8 cellular contexts compared by ENCODE assay signal in the genomic region with DNA sequence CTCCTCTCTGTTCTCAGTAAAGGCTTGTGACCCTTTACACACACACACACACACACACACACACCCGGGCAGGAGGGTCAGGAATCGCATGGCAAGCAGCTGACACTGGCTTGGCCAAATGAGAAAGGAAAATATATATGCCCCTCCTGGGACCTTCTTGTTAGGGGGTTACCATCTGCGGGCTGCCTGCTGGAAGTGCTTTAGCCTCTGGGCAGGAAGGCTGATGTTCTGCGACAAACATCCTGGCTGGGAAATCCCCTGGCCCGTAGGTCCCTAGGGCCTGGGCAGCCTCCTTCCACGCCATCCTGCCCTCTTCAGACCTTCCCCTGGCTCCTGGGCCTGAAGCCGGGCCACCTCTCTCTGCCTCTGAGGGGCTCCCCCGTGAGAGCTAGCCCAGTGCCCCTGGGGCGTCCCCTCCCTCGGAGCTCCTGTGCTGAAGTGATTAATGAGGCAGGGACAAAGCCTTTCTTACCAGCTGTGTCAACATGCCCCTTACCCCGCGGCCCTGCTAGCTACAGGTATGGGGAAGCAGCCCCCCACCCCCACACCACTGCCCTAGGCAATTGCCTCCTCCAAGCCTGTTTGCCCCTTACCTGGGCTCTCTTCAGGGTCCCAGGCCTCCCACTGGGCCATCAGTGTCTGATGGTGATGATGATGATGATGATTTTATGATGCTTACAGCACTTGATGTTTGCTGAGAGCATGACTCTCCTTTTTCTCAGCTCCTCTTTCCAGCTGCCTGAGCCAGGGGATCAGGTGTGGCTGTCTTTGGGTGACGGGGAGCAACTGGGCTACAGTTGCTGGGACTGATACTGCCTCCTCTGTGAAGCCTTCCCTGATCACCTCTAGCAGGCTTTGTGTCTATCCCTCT. TPM values are rescaled to one million over a fixed set of nuclear protein-coding genes. Genes with fewer than 3 reads are reported as not detected.
DNase-seq lines count a peak whose midpoint lies in the region; ATAC-seq, FAIRE-seq and TF ChIP-seq lines count a peak whose summit lies in the region.

No MANE protein-coding gene starts in this region.

- H3K4me2 ChIP-seq in neural progenitor cell: peak overlapping the region; percentile 62

- H3K27me3 Mint-ChIP-seq in neural progenitor cell (ENCODE audit: insufficient read depth, low read depth): peaks cover 16% of the 10 kb centered on the region

- DNase-seq in SJSA1 (ENCODE audit: low read depth in 1 of 2, low spot score in 2 of 2): peak; percentile 90 to 92
- DNase-seq in choroid plexus epithelial cell (ENCODE audit: low read depth): peak; percentile 43
- peak; percentile 51 for DNase-seq in neural progenitor cell (ENCODE audit: low spot score)
- DNase-seq in testis: no peak
- DNase-seq in ascending aorta (ENCODE audit: low spot score in 2 of 2): no peak

- no peaks in the 10 kb centered on the region for H3K36me3 Mint-ChIP-seq in neural progenitor cell

- ATAC-seq in HG02678 (IDR thresholded peaks at IDR 0.05; ENCODE audit: unreplicated experiment): peak; percentile 62
- ATAC-seq in HG02973 (IDR thresholded peaks at IDR 0.05; ENCODE audit: unreplicated experiment): no peak

- H3K4me3 Mint-ChIP-seq in neural progenitor cell: peak overlapping the region; percentile 65

- peak; percentile 45 for FAIRE-seq in G401.6 (lab: Jason Lieb, UNC)

- H3K9me3 ChIP-seq in SJSA1 (replicated peaks) (no peaks in the 10 kb centered on the region), neural progenitor cell (ENCODE audit: low read depth) (no peaks in the 10 kb centered on the region), testis (no peaks in the 10 kb centered on the region), ascending aorta (no peaks in the 10 kb centered on the region)

- H3K27ac ChIP-seq in SJSA1: peak overlapping the region; percentile 93
- no peak overlapping the region for H3K27ac ChIP-seq in neural progenitor cell
- no peak overlapping the region for H3K27ac ChIP-seq in testis
- peak overlapping the region in 1 of 2 donors; percentile 52 for H3K27ac ChIP-seq in ascending aorta

- intact Hi-C loops in testis (cut with DNase I; ENCODE audit: low total_unique reads): loop anchor here (5.0 kb wide), 1 partner anchor 93 kb away; no protein-coding TSS in a partner anchor
- intact Hi-C loops in ascending aorta (cut with DNase I): loop anchor here (5.0 kb wide), 1 partner anchor 178 kb away; a partner anchor contains a TSS

- H3K27ac Mint-ChIP-seq in neural progenitor cell: peak overlapping the region; percentile 47

- H3K27me3 ChIP-seq in SJSA1 (replicated peaks): no peaks in the 10 kb centered on the region
- H3K27me3 ChIP-seq in neural progenitor cell: no peaks in the 10 kb centered on the region
- no peaks in the 10 kb centered on the region for H3K27me3 ChIP-seq in testis
- no peaks in the 10 kb centered on the region for H3K27me3 ChIP-seq in ascending aorta

- TF ChIP-seq POLR2A in testis (IDR thresholded peaks at IDR 0.05): no peak

- no peaks in the 10 kb centered on the region for H3K9me3 Mint-ChIP-seq in neural progenitor cell

- H4K20me1 ChIP-seq in neural progenitor cell (ENCODE audit: low read depth): no peaks in the 10 kb centered on the region

- no peaks in the 10 kb centered on the region for H3K79me2 ChIP-seq in neural progenitor cell (ENCODE audit: low read depth)

- TF ChIP-seq CTCF in choroid plexus epithelial cell (conservative IDR thresholded peaks at IDR 0.05; ENCODE audit: low read depth, low read length) (no peak), neural progenitor cell (IDR thresholded peaks at IDR 0.05) (no peak), testis (IDR thresholded peaks at IDR 0.05) (no peak), ascending aorta (IDR thresholded peaks at IDR 0.05) (no peak)

- H3F3A ChIP-seq in neural progenitor cell (ENCODE audit: low read depth): peaks cover 17% of the 10 kb centered on the region

- H3K36me3 ChIP-seq in SJSA1 (no peaks in the 10 kb centered on the region), neural progenitor cell (no peaks in the 10 kb centered on the region), testis (ENCODE audit: low read depth, missing control alignments) (no peaks in the 10 kb centered on the region), ascending aorta (no peaks in the 10 kb centered on the region)

- H3K4me1 Mint-ChIP-seq in neural progenitor cell: peaks cover 50% of the 10 kb centered on the region

- H3K4me1 ChIP-seq in SJSA1 (replicated peaks) (peaks cover 35% of the 10 kb centered on the region), neural progenitor cell (peaks cover 34% of the 10 kb centered on the region), testis (peaks cover 6% of the 10 kb centered on the region), ascending aorta (peaks cover 0 to 16% of the 10 kb centered on the region in 2 donors)

- 69 to 86% methylated on average over 3 to 13 of the region's 13 CpGs for WGBS in testis, 2 donors

- H3K9ac ChIP-seq in neural progenitor cell: no peak overlapping the region

- peak overlapping the region; percentile 48 for H2AFZ ChIP-seq in neural progenitor cell (replicated peaks)

- no peak overlapping the region for H3K4me3 ChIP-seq in SJSA1
- H3K4me3 ChIP-seq in choroid plexus epithelial cell (ENCODE audit: low read depth, low read length): no peak overlapping the region
- H3K4me3 ChIP-seq in neural progenitor cell: no peak overlapping the region
- H3K4me3 ChIP-seq in testis: no peak overlapping the region
- H3K4me3 ChIP-seq in ascending aorta: no peak overlapping the region

RNA-seq across cellular contexts. Expression of a gene that starts 32.8 kb away (rescaled TPM):
- 7.2 and 16.8 TPM in 2 replicates for total RNA-seq in SJSA1 (2014; rRNA removed; shearing (Covaris generic))
- total RNA-seq in neural progenitor cell (ENCODE audit: low replicate concordance) (1.1 and 5.9 TPM in 2 replicates), testis (1 to 10 TPM; 1.4 to 2.2 TPM), ascending aorta (not detected)
- polyA plus RNA-seq in testis (ENCODE audit: insufficient read depth, low read depth, low replicate concordance): 1.6 TPM

Comparison
In these comparisons a context has a peak if more than half of its experiments do, and no peak if none do; other contexts are left out.
1. DNase-seq: peak in SJSA1 (2 of 2), choroid plexus epithelial cell (single experiment) and neural progenitor cell (single experiment); none in testis (single experiment) and ascending aorta (0 of 2).